Comparison of ENCODE assay signal across 26 cellular contexts in genomic region chr1:222331340-222331739, GRCh38.
DNase-seq lines count a peak whose midpoint lies in the region; ATAC-seq, FAIRE-seq and TF ChIP-seq lines count a peak whose summit lies in the region.
"Had no signal": no experiment of that assay in that cellular context is flagged by ENCODE, and none has a peak within 500 bp of the region (broad histone marks: within the 10 kb centered on the region; RNA-seq: fewer than 3 reads in every experiment).

No MANE protein-coding gene starts in this region.

- TF ChIP-seq CTCF in AG04449 (IDR thresholded peaks at IDR 0.05; ENCODE audit: insufficient read depth, low read length, missing control alignments): no peak
- TF ChIP-seq CTCF in HFFc6 (IDR thresholded peaks at IDR 0.05): no peak
- no peak for TF ChIP-seq CTCF in astrocyte (IDR thresholded peaks at IDR 0.05; ENCODE audit: insufficient read depth, low read depth, low read length)
- no peak for TF ChIP-seq CTCF in foreskin keratinocyte (conservative IDR thresholded peaks at IDR 0.05)
- no peak for TF ChIP-seq CTCF in upper lobe of right lung (IDR thresholded peaks at IDR 0.05)

- H4K20me1 ChIP-seq in astrocyte (ENCODE audit: insufficient read depth, low read length): no peaks in the 10 kb centered on the region

- no peaks in the 10 kb centered on the region for H3K79me2 ChIP-seq in astrocyte (ENCODE audit: insufficient read depth, low read length)

- ATAC-seq in foreskin keratinocyte (peak; percentile 11), GM18502 (IDR thresholded peaks at IDR 0.05; ENCODE audit: poor library complexity, unreplicated experiment) (no peak), GM21367 (IDR thresholded peaks at IDR 0.05; ENCODE audit: unreplicated experiment) (no peak), HG02840 (IDR thresholded peaks at IDR 0.05; ENCODE audit: low FRiP score, unreplicated experiment) (no peak), upper lobe of right lung (no peak)
- ATAC-seq: esophagus mucosa; PC-3; psoas muscle; stimulated activated naive B cell treated with anti-CD40 and anti-IgM and Interleukin-4, amounts not matched to agents 10 μg/mL and 1 μg/mL and 100 μg/mL, for 72 hours had no signal

- H3K9me3 ChIP-seq in astrocyte (ENCODE audit: insufficient read depth, low read depth, low read length): no peaks in the 10 kb centered on the region
- H3K9me3 ChIP-seq in upper lobe of right lung: no peaks in the 10 kb centered on the region
- H3K9me3 ChIP-seq: psoas muscle, SK-N-SH, tibial nerve had no signal

- FAIRE-seq in astrocyte (lab: Jason Lieb, UNC): peak; percentile 62
- FAIRE-seq: A204.1, GM19239, keratinocyte had no signal

- H3K27me3 ChIP-seq in astrocyte (ENCODE audit: insufficient read depth, low read length) (no peaks in the 10 kb centered on the region), foreskin keratinocyte (peaks cover 9% of the 10 kb centered on the region), upper lobe of right lung (no peaks in the 10 kb centered on the region)
- H3K27me3 ChIP-seq: tibial nerve had no signal

- H3K9me3 Mint-ChIP-seq in HFFc6: no peaks in the 10 kb centered on the region
- no peaks in the 10 kb centered on the region for H3K9me3 Mint-ChIP-seq in astrocyte (ENCODE audit: unreplicated experiment)
- H3K9me3 Mint-ChIP-seq: CD8-positive, alpha-beta memory T cell; memory B cell; nephron progenitor cell; stimulated activated naive B cell treated with anti-CD40 and anti-IgM and Interleukin-4, amounts not matched to agents 10 μg/mL and 1 μg/mL and 100 μg/mL, for 72 hours had no signal

- H3K36me3 Mint-ChIP-seq in HFFc6 (ENCODE audit: low read depth): no peaks in the 10 kb centered on the region
- no peaks in the 10 kb centered on the region for H3K36me3 Mint-ChIP-seq in astrocyte (ENCODE audit: low read depth, unreplicated experiment)
- H3K36me3 Mint-ChIP-seq: memory B cell; stimulated activated naive B cell treated with anti-CD40 and anti-IgM and Interleukin-4, amounts not matched to agents 10 μg/mL and 1 μg/mL and 100 μg/mL, for 72 hours had no signal

- H3K36me3 ChIP-seq in astrocyte (ENCODE audit: insufficient read depth, low read length) (no peaks in the 10 kb centered on the region), upper lobe of right lung (no peaks in the 10 kb centered on the region)
- H3K36me3 ChIP-seq: tibial nerve had no signal

- CTCF ChIA-PET in AG04449 (lab: Yijun Ruan, JAX): interaction anchor here (1.3 kb wide), 1 partner anchor 124 kb away, joined by 4 read pairs; no protein-coding TSS in a partner anchor

- intact Hi-C loops in upper lobe of right lung (cut with DNase I): no loop called here

- no peak overlapping the region for H2AFZ ChIP-seq in astrocyte (ENCODE audit: low read depth, low read length)

- peak; percentile 88 for DNase-seq in AG04449 (ENCODE audit: low read depth, low spot score)
- DNase-seq in HFFc6: peak; percentile 76
- peak; percentile 90 for DNase-seq in astrocyte (ENCODE audit: low read depth)
- DNase-seq in foreskin keratinocyte: peak; percentile 28 to 54
- DNase-seq in upper lobe of right lung: no peak
- DNase-seq: activated CD4-positive, alpha-beta T cell treated with anti-CD3 and anti-CD28 coated beads for 4 hours; activated naive CD4-positive, alpha-beta T cell treated with Interleukin-2 at 50 U/mL for 16 hours; CD8-positive, alpha-beta memory T cell; dorsolateral prefrontal cortex; KBM-7; NCI-H1105; nephron progenitor cell; PC-3; psoas muscle; SK-N-SH; stimulated activated naive B cell treated with anti-CD40 and anti-IgM and Interleukin-4, amounts not matched to agents 10 μg/mL and 1 μg/mL and 100 μg/mL, for 72 hours; T1000 had no signal

- H3K4me1 Mint-ChIP-seq in HFFc6 (ENCODE audit: low read depth): no peaks in the 10 kb centered on the region; the same call in none of the 2 replicates
- H3K4me1 Mint-ChIP-seq in astrocyte (ENCODE audit: low read depth, unreplicated experiment): peaks cover 12% of the 10 kb centered on the region
- H3K4me1 Mint-ChIP-seq: CD8-positive, alpha-beta memory T cell; memory B cell; nephron progenitor cell; stimulated activated naive B cell treated with anti-CD40 and anti-IgM and Interleukin-4, amounts not matched to agents 10 μg/mL and 1 μg/mL and 100 μg/mL, for 72 hours had no signal

- H3K27ac ChIP-seq in astrocyte (ENCODE audit: low read depth, low read length): peak overlapping the region; percentile 77
- no peak overlapping the region for H3K27ac ChIP-seq in foreskin keratinocyte
- no peak overlapping the region for H3K27ac ChIP-seq in upper lobe of right lung
- H3K27ac ChIP-seq: dorsolateral prefrontal cortex, psoas muscle, tibial nerve had no signal

- H3K27me3 Mint-ChIP-seq in HFFc6 (ENCODE audit: insufficient read depth): peaks cover 4% of the 10 kb centered on the region
- H3K27me3 Mint-ChIP-seq in astrocyte (ENCODE audit: low read depth, unreplicated experiment): peaks cover 5% of the 10 kb centered on the region
- H3K27me3 Mint-ChIP-seq: stimulated activated naive B cell treated with anti-CD40 and anti-IgM and Interleukin-4, amounts not matched to agents 10 μg/mL and 1 μg/mL and 100 μg/mL, for 72 hours had no signal

- H3K4me3 Mint-ChIP-seq in HFFc6 (no peak overlapping the region), astrocyte (ENCODE audit: unreplicated experiment) (no peak overlapping the region)
- H3K4me3 Mint-ChIP-seq: CD8-positive, alpha-beta memory T cell; memory B cell; nephron progenitor cell; stimulated activated naive B cell treated with anti-CD40 and anti-IgM and Interleukin-4, amounts not matched to agents 10 μg/mL and 1 μg/mL and 100 μg/mL, for 72 hours had no signal

- POLR2A ChIA-PET in AG04449 (lab: Yijun Ruan, JAX): interaction anchor here (1.2 to 1.4 kb wide), 2 partner anchors 40 to 613 kb away, joined by 3 read pairs; no protein-coding TSS in a partner anchor

- H3K4me1 ChIP-seq in astrocyte (ENCODE audit: insufficient read depth, low read length) (peaks cover 22% of the 10 kb centered on the region), foreskin keratinocyte (no peaks in the 10 kb centered on the region), upper lobe of right lung (no peaks in the 10 kb centered on the region)
- H3K4me1 ChIP-seq: psoas muscle, tibial nerve had no signal

- peak overlapping the region; percentile 17 for H3K4me2 ChIP-seq in astrocyte (ENCODE audit: low read length)
- H3K4me2 ChIP-seq: SK-N-SH had no signal

- H3K27ac Mint-ChIP-seq in HFFc6 (no peak overlapping the region), astrocyte (ENCODE audit: unreplicated experiment) (no peak overlapping the region)
- H3K27ac Mint-ChIP-seq: CD8-positive, alpha-beta memory T cell; memory B cell; nephron progenitor cell; stimulated activated naive B cell treated with anti-CD40 and anti-IgM and Interleukin-4, amounts not matched to agents 10 μg/mL and 1 μg/mL and 100 μg/mL, for 72 hours had no signal

- H3K4me3 ChIP-seq in AG04449 (ENCODE audit: low read depth, low read length) (no peak overlapping the region), astrocyte (ENCODE audit: insufficient read depth, low read depth, low read length) (no peak overlapping the region), upper lobe of right lung (no peak overlapping the region)
- H3K4me3 ChIP-seq: dorsolateral prefrontal cortex, psoas muscle, tibial nerve had no signal

- peak overlapping the region; percentile 61 for H3K9ac ChIP-seq in astrocyte (ENCODE audit: low read length)
- H3K9ac ChIP-seq: SK-N-SH had no signal
